Comparison of ENCODE assay signal across 23 cellular contexts in genomic region chrX:118181030-118181429, GRCh38.
A peak's percentile ranks its signal among the peaks of the same experiment; 100 is the strongest.
DNase-seq lines count a peak whose midpoint lies in the region; ATAC-seq, FAIRE-seq and TF ChIP-seq lines count a peak whose summit lies in the region.
"Had no signal": no experiment of that assay in that cellular context is flagged by ENCODE, and none has a peak within 500 bp of the region (broad histone marks: within the 10 kb centered on the region; RNA-seq: fewer than 3 reads in every experiment).

No MANE protein-coding gene starts in this region.

- peak; percentile 46 for FAIRE-seq in kidney (lab: Jason Lieb, UNC)
- FAIRE-seq: A204.1, frontal cortex had no signal

- H3K27me3 Mint-ChIP-seq in activated T-helper 17 cell treated with anti-CD3 and anti-CD28 coated beads, Interleukin-2, amount 50 U/mL, for 72 hours = no peaks in the 10 kb centered on the region
- H3K27me3 Mint-ChIP-seq: activated CD8-positive, alpha-beta T cell treated with anti-CD3 and anti-CD28 coated beads for 36 hours had no signal

- intact Hi-C loops in kidney (cut with DNase I) = no loop called here

- H3K4me1 Mint-ChIP-seq in activated T-helper 17 cell treated with anti-CD3 and anti-CD28 coated beads, Interleukin-2, amount 50 U/mL, for 72 hours = no peaks in the 10 kb centered on the region
- H3K4me1 Mint-ChIP-seq: CD8-positive, alpha-beta memory T cell; neural crest cell had no signal

- ATAC-seq in activated T-helper 17 cell treated with anti-CD3 and anti-CD28 coated beads, Interleukin-2, amount 50 U/mL, for 72 hours (replicated peaks) = no peak
- no peak for ATAC-seq in GM21786 (IDR thresholded peaks at IDR 0.05; ENCODE audit: unreplicated experiment)
- ATAC-seq: activated CD8-positive, alpha-beta T cell treated with anti-CD3 and anti-CD28 coated beads for 36 hours; sciatic nerve had no signal

- no peaks in the 10 kb centered on the region for H3K4me1 ChIP-seq in kidney (ENCODE audit: control insufficient read depth in 1 of 2, insufficient read depth in 1 of 2, low read depth in 1 of 2, low read length in 2 of 2)
- H3K4me1 ChIP-seq: Peyer's patch, thyroid gland had no signal

- no peak overlapping the region for H3K27ac Mint-ChIP-seq in activated T-helper 17 cell treated with anti-CD3 and anti-CD28 coated beads, Interleukin-2, amount 50 U/mL, for 72 hours
- H3K27ac Mint-ChIP-seq: activated CD8-positive, alpha-beta T cell treated with anti-CD3 and anti-CD28 coated beads for 36 hours; activated T-helper 1 cell treated with anti-CD3 and anti-CD28 coated beads, Interleukin-12 subunit alpha, Interleukin-12 subunit beta, Interleukin-2, Interleukin-4 antibody, amounts not matched to agents 30 ng/mL and 10 ng/mL and 1 ng/mL, durations not matched to agents 14 hours and 24 hours and 36 hours; CD8-positive, alpha-beta memory T cell had no signal

- H3K9me3 Mint-ChIP-seq in activated T-helper 17 cell treated with anti-CD3 and anti-CD28 coated beads, Interleukin-2, amount 50 U/mL, for 72 hours = no peaks in the 10 kb centered on the region
- H3K9me3 Mint-ChIP-seq: activated CD8-positive, alpha-beta T cell treated with anti-CD3 and anti-CD28 coated beads for 36 hours had no signal

- H3K4me3 Mint-ChIP-seq in activated T-helper 17 cell treated with anti-CD3 and anti-CD28 coated beads, Interleukin-2, amount 50 U/mL, for 72 hours = no peak overlapping the region
- H3K4me3 Mint-ChIP-seq: activated CD8-positive, alpha-beta T cell treated with anti-CD3 and anti-CD28 coated beads for 36 hours; activated T-helper 1 cell treated with anti-CD3 and anti-CD28 coated beads, Interleukin-12 subunit alpha, Interleukin-12 subunit beta, Interleukin-2, Interleukin-4 antibody, amounts not matched to agents 30 ng/mL and 10 ng/mL and 1 ng/mL, durations not matched to agents 14 hours and 24 hours and 36 hours; CD8-positive, alpha-beta memory T cell; neural crest cell had no signal

- DNase-seq in A172 (ENCODE audit: low spot score) (peak; percentile 0), NCI-H446 treated with DMSO at 0.1 percent for 48 hours (lab: John Stamatoyannopoulos, UW) (peak; percentile 71), dermis blood vessel endothelial cell (peak; percentile 1), kidney (no peak), NCI-H345 (lab: John Stamatoyannopoulos, UW) (no peak)
- DNase-seq in effector CD8-positive, alpha-beta T cell (lab: John Stamatoyannopoulos, UW) = no peak
- DNase-seq: activated CD8-positive, alpha-beta T cell treated with anti-CD3 and anti-CD28 coated beads for 36 hours; CD8-positive, alpha-beta memory T cell; H7; mesendoderm; NCI-H1930; NCI-H69; Peyer's patch; stimulated activated CD4-positive, alpha-beta T cell treated with anti-CD3 and anti-CD28 coated beads, Interleukin-4, amount 100 ng/mL, for 24 hours; thyroid gland had no signal

- TF ChIP-seq CTCF in kidney (IDR thresholded peaks at IDR 0.05; ENCODE audit: borderline replicate concordance, extremely low read depth, insufficient read depth) = no peak

- no peaks in the 10 kb centered on the region for H3K36me3 Mint-ChIP-seq in activated T-helper 17 cell treated with anti-CD3 and anti-CD28 coated beads, Interleukin-2, amount 50 U/mL, for 72 hours (ENCODE audit: low read depth)
- H3K36me3 Mint-ChIP-seq: CD8-positive, alpha-beta memory T cell had no signal

- H3K9ac ChIP-seq in kidney (ENCODE audit: low read length in 2 of 2) = no peak overlapping the region

- H3K27ac ChIP-seq in kidney (ENCODE audit: low read depth in 2 of 2, low read length in 2 of 2) = no peak overlapping the region
- H3K27ac ChIP-seq: coronary artery, Peyer's patch, thyroid gland had no signal

- H3K4me3 ChIP-seq in kidney (ENCODE audit: low read length in 2 of 2) = no peak overlapping the region
- H3K4me3 ChIP-seq: coronary artery, Peyer's patch, thyroid gland had no signal

- H3K9me3 ChIP-seq in kidney (ENCODE audit: control insufficient read depth in 1 of 2, low read length in 2 of 2) = no peaks in the 10 kb centered on the region
- H3K9me3 ChIP-seq: Peyer's patch, thyroid gland had no signal

- H3K36me3 ChIP-seq in kidney (ENCODE audit: control insufficient read depth in 1 of 2, insufficient read depth in 2 of 2, low read length in 2 of 2) = no peaks in the 10 kb centered on the region
- H3K36me3 ChIP-seq: Peyer's patch, thyroid gland had no signal

Comparison
In these comparisons a context has a peak if more than half of its experiments do, and no peak if none do; other contexts are left out.
1. DNase-seq: peak in A172 (single experiment), NCI-H446 treated with DMSO at 0.1 percent for 48 hours (single experiment) and dermis blood vessel endothelial cell (single experiment); none in kidney (single experiment), effector CD8-positive, alpha-beta T cell (single experiment) and NCI-H345 (single experiment).